ENCODE assay signal across 1 cellular context in genomic region chr12:64452559-64453329, GRCh38.
A peak's percentile ranks its signal among the peaks of the same experiment; 100 is the strongest.
TF ChIP-seq lines count a peak whose summit lies in the region.

No MANE protein-coding gene starts in this region.

TF ChIP-seq in K562, 482 proteins besides CTCF, POLR2A, EP300 and RAD21 (continued from another document):
- TF ChIP-seq ZBTB2 (IDR thresholded peaks at IDR 0.05): no peak
- TF ChIP-seq ZNF511 (CRISPR knock-in tag; IDR thresholded peaks at IDR 0.05): no peak
- no peak for TF ChIP-seq DMBX1 (CRISPR knock-in tag; IDR thresholded peaks at IDR 0.05; ENCODE audit: borderline replicate concordance)
- peak; percentile 7 to 28; a peak in 1 of 4 replicates for TF ChIP-seq TRIM24 (IDR thresholded peaks at IDR 0.05)
- TF ChIP-seq ZC3H4 (CRISPR knock-in tag; IDR thresholded peaks at IDR 0.05; ENCODE audit: borderline replicate concordance): no peak
- TF ChIP-seq ZBTB12 (CRISPR knock-in tag; IDR thresholded peaks at IDR 0.05): no peak
- no peak for TF ChIP-seq CC2D1A (IDR thresholded peaks at IDR 0.05)
- no peak for TF ChIP-seq SMAD2 (IDR thresholded peaks at IDR 0.05; ENCODE audit: low read depth, low read length)
- no peak for TF ChIP-seq DEAF1 (CRISPR knock-in tag; IDR thresholded peaks at IDR 0.05)
TF ChIP-seq in K562: peak in this region for 65.
